In genomic region chr10:78045856-78046255, GRCh38 we compare ENCODE assay signal across 27 cellular contexts.
"Had no signal": no experiment of that assay in that cellular context is flagged by ENCODE, and none has a peak within 500 bp of the region (broad histone marks: within the 10 kb centered on the region; RNA-seq: fewer than 3 reads in every experiment).

No MANE protein-coding gene starts in this region.

- H3K4me3 Mint-ChIP-seq: activated CD4-positive, alpha-beta memory T cell treated with anti-CD3 and anti-CD28 coated beads for 36 hours; activated CD4-positive, alpha-beta T cell treated with anti-CD3 and anti-CD28 coated beads, Interleukin-2, amount 10 ng/mL, durations not matched to agents 24 days and 14 days; activated naive CD8-positive, alpha-beta T cell treated with anti-CD3 and anti-CD28 coated beads for 36 hours; activated T-cell treated with anti-CD3 and anti-CD28 coated beads, Interleukin-2, amount 50 U/mL, for 72 hours had no signal

- H2AFZ ChIP-seq: PC-9 had no signal

- H3K27ac Mint-ChIP-seq: activated CD4-positive, alpha-beta memory T cell treated with anti-CD3 and anti-CD28 coated beads for 36 hours; activated CD4-positive, alpha-beta T cell treated with anti-CD3 and anti-CD28 coated beads, Interleukin-2, amount 10 ng/mL, durations not matched to agents 24 days and 14 days; activated naive CD8-positive, alpha-beta T cell treated with anti-CD3 and anti-CD28 coated beads for 36 hours; activated T-cell treated with anti-CD3 and anti-CD28 coated beads, Interleukin-2, amount 50 U/mL, for 72 hours had no signal

- H3K27me3 ChIP-seq: brain microvascular endothelial cell had no signal

- H3K9me3 Mint-ChIP-seq: activated CD4-positive, alpha-beta memory T cell treated with anti-CD3 and anti-CD28 coated beads for 36 hours; activated CD4-positive, alpha-beta T cell treated with anti-CD3 and anti-CD28 coated beads, Interleukin-2, amount 10 ng/mL, durations not matched to agents 24 days and 14 days; activated naive CD8-positive, alpha-beta T cell treated with anti-CD3 and anti-CD28 coated beads for 36 hours; activated T-cell treated with anti-CD3 and anti-CD28 coated beads, Interleukin-2, amount 50 U/mL, for 72 hours; activated T-helper 17 cell treated with anti-CD3 and anti-CD28 coated beads, Interleukin-2, amount 50 U/mL, for 72 hours had no signal

- H3K4me2 ChIP-seq: PC-9 had no signal

- H3K27me3 Mint-ChIP-seq: activated CD4-positive, alpha-beta memory T cell treated with anti-CD3 and anti-CD28 coated beads for 36 hours; activated CD4-positive, alpha-beta T cell treated with anti-CD3 and anti-CD28 coated beads, Interleukin-2, amount 10 ng/mL, durations not matched to agents 24 days and 14 days; activated T-helper 17 cell treated with anti-CD3 and anti-CD28 coated beads, Interleukin-2, amount 50 U/mL, for 72 hours had no signal

- H3K4me3 ChIP-seq: PC-9 had no signal

- H3K27ac ChIP-seq: brain microvascular endothelial cell, PC-9, WERI-Rb-1 had no signal

- DNase-seq: activated CD8-positive, alpha-beta memory T cell treated with anti-CD3 and anti-CD28 coated beads, Interleukin-2, amount 50 U/mL, for 4 hours; activated naive CD4-positive, alpha-beta T cell; activated T-cell treated with anti-CD3 and anti-CD28 coated beads for 4 hours; amniotic stem cell; brain microvascular endothelial cell; central memory CD4-positive, alpha-beta T cell; KG1; NCI-H1092 treated with DMSO at 0.1 percent for 48 hours; NCI-H1417; NCI-H146; NCI-H187; NCI-H2081; NCI-H2171 treated with DMSO at 0.1 percent for 48 hours; NCI-H226; NCI-H526; NCI-H748 treated with DMSO at 0.1 percent for 48 hours; PC-9; Right ventricle myocardium superior; SW 1271; T-helper 1 cell; T-helper 9 cell; WERI-Rb-1 had no signal
